ENCODE assay signal across 9 cellular contexts in genomic region chr18:46333371-46334199, GRCh38.
DNase-seq lines count a peak whose midpoint lies in the region; ATAC-seq, FAIRE-seq and TF ChIP-seq lines count a peak whose summit lies in the region.
"Had no signal": no experiment of that assay in that cellular context is flagged by ENCODE, and none has a peak within 500 bp of the region (broad histone marks: within the 10 kb centered on the region; RNA-seq: fewer than 3 reads in every experiment).

No MANE protein-coding gene starts in this region.

- H3K4me1 ChIP-seq in right cardiac atrium (ENCODE audit: control insufficient read depth, insufficient read depth, low read length) = no peaks in the 10 kb centered on the region

- H3K27me3 Mint-ChIP-seq in activated naive CD8-positive, alpha-beta T cell treated with anti-CD3 and anti-CD28 coated beads, Interleukin-2, amount 50 U/mL, for 24 hours = peaks cover 69% of the 10 kb centered on the region

- no peak for TF ChIP-seq CTCF in retinal pigment epithelial cell (conservative IDR thresholded peaks at IDR 0.05; ENCODE audit: low read depth, low read length)

- peak; percentile 60 for ATAC-seq in activated naive CD8-positive, alpha-beta T cell treated with anti-CD3 and anti-CD28 coated beads, Interleukin-2, amount 50 U/mL, for 24 hours
- ATAC-seq in right cardiac atrium (peak; percentile 72 to 83), HG02973 (IDR thresholded peaks at IDR 0.05; ENCODE audit: unreplicated experiment) (no peak)

- H3K9me3 Mint-ChIP-seq in activated naive CD8-positive, alpha-beta T cell treated with anti-CD3 and anti-CD28 coated beads, Interleukin-2, amount 50 U/mL, for 24 hours = no peaks in the 10 kb centered on the region

- H3K4me1 Mint-ChIP-seq in activated naive CD8-positive, alpha-beta T cell treated with anti-CD3 and anti-CD28 coated beads, Interleukin-2, amount 50 U/mL, for 24 hours = peaks cover 29% of the 10 kb centered on the region

- 2% methylated on average over 95 of the region's 96 CpGs for WGBS in right cardiac atrium

- intact Hi-C loops in right cardiac atrium (cut with DNase I) = loop anchor here in 1 of 4 donors (10.0 kb wide), 1 partner anchor 81 kb away; no protein-coding TSS in a partner anchor

- H3K27ac Mint-ChIP-seq in activated naive CD8-positive, alpha-beta T cell treated with anti-CD3 and anti-CD28 coated beads, Interleukin-2, amount 50 U/mL, for 24 hours = no peak overlapping the region

- peak; percentile 62 for DNase-seq in NCI-H1436 (lab: John Stamatoyannopoulos, UW)
- DNase-seq in NCI-H1436 treated with DMSO at 0.1 percent for 48 hours (lab: John Stamatoyannopoulos, UW) = no peak
- DNase-seq in NCI-H2196 treated with DMSO at 0.1 percent for 48 hours (lab: John Stamatoyannopoulos, UW; ENCODE audit: unreplicated experiment) = peak; percentile 40
- DNase-seq in activated naive CD8-positive, alpha-beta T cell treated with anti-CD3 and anti-CD28 coated beads, Interleukin-2, amount 50 U/mL, for 24 hours = peak; percentile 28
- DNase-seq in right cardiac atrium = peak; percentile 31 to 78 (median 70)
- no peak for DNase-seq in retinal pigment epithelial cell (ENCODE audit: low read depth)
- DNase-seq in RCC 7860 (ENCODE audit: low spot score) = no peak

- H3K4me3 ChIP-seq in right cardiac atrium (ENCODE audit: low read length) (peak overlapping the region; percentile 94), retinal pigment epithelial cell (ENCODE audit: low read length) (peak overlapping the region; percentile 27)

- no peaks in the 10 kb centered on the region for H3K9me3 ChIP-seq in right cardiac atrium (ENCODE audit: control insufficient read depth, low read length)

- no peak for FAIRE-seq in RCC 7860 (lab: Jason Lieb, UNC)
- FAIRE-seq: A204.1 had no signal

- H3K27me3 ChIP-seq in right cardiac atrium (ENCODE audit: control insufficient read depth, insufficient read depth) = no peaks in the 10 kb centered on the region

- peak overlapping the region; percentile 55 for H3K4me3 Mint-ChIP-seq in activated naive CD8-positive, alpha-beta T cell treated with anti-CD3 and anti-CD28 coated beads, Interleukin-2, amount 50 U/mL, for 24 hours

- no peaks in the 10 kb centered on the region for H3K36me3 Mint-ChIP-seq in activated naive CD8-positive, alpha-beta T cell treated with anti-CD3 and anti-CD28 coated beads, Interleukin-2, amount 50 U/mL, for 24 hours (ENCODE audit: low read depth)

- H3K27ac ChIP-seq in right cardiac atrium (ENCODE audit: low read length) = no peak overlapping the region

Comparison
In these comparisons a context has a peak if more than half of its experiments do, and no peak if none do; other contexts are left out.
1. DNase-seq: peak in NCI-H1436 (single experiment), NCI-H2196 treated with DMSO at 0.1 percent for 48 hours (single experiment), activated naive CD8-positive, alpha-beta T cell treated with anti-CD3 and anti-CD28 coated beads, Interleukin-2, amount 50 U/mL, for 24 hours (single experiment) and right cardiac atrium (3 of 3); none in NCI-H1436 treated with DMSO at 0.1 percent for 48 hours (single experiment), retinal pigment epithelial cell (single experiment) and RCC 7860 (single experiment).